2 cellular contexts compared by ENCODE assay signal in genomic region chr6:31857774-31858173, GRCh38. TPM values are rescaled to one million over a fixed set of nuclear protein-coding genes. Genes with fewer than 3 reads are reported as not detected.
"Had no signal": no experiment of that assay in that cellular context is flagged by ENCODE, and none has a peak within 500 bp of the region (broad histone marks: within the 10 kb centered on the region; RNA-seq: fewer than 3 reads in every experiment).

No MANE protein-coding gene starts in this region.

RNA-seq across cellular contexts. Expression of gene SLC44A4, which starts 21.0 kb away (rescaled TPM):
- total RNA-seq: Right ventricle myocardium inferior, SJSA1 had no signal
